In the genomic region with DNA sequence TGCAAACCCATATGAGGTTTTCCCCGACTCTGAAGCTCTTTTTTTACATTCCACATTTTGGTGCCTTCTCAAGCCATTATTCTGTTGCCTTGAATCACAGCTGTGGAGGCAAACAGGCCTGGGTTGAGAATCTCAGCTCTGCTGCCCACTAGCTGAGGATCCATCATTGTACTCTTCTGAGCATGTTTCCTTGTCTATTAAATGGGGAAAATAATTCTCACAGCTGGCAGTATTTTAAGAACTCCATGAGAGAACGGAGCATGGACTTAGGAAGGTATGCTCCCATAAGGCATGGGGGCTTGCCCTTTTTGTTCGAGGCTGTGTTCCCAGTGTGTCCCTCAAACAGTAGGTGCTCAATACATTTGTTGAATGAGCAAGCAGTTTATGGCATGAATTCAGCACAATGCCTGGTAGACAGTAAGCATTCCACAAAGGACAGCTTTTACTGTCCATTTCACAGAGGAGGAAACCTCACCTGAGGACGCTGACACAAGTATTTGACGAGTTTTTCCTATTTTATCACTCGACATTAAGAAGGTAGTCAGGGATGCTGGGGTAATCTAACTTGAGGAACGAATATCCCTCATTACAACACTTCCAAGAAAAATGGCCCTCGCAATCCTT, we compare ENCODE assay signal across 14 cellular contexts. TPM values are rescaled to one million over a fixed set of nuclear protein-coding genes. Genes with fewer than 3 reads are reported as not detected.
DNase-seq lines count a peak whose midpoint lies in the region; ATAC-seq and TF ChIP-seq lines count a peak whose summit lies in the region.
"Had no signal": no experiment of that assay in that cellular context is flagged by ENCODE, and none has a peak within 500 bp of the region (broad histone marks: within the 10 kb centered on the region; RNA-seq: fewer than 3 reads in every experiment).

No MANE protein-coding gene starts in this region.

- no peak overlapping the region for H3K27ac Mint-ChIP-seq in activated naive CD8-positive, alpha-beta T cell
- no peak overlapping the region for H3K27ac Mint-ChIP-seq in activated naive CD8-positive, alpha-beta T cell treated with anti-CD3 and anti-CD28 coated beads, Interleukin-2, amount 50 U/mL, for 24 hours
- H3K27ac Mint-ChIP-seq in activated CD4-positive, alpha-beta memory T cell treated with anti-CD3 and anti-CD28 coated beads for 36 hours = no peak overlapping the region

- no peaks in the 10 kb centered on the region for H3K36me3 Mint-ChIP-seq in activated naive CD8-positive, alpha-beta T cell
- no peaks in the 10 kb centered on the region for H3K36me3 Mint-ChIP-seq in activated naive CD8-positive, alpha-beta T cell treated with anti-CD3 and anti-CD28 coated beads, Interleukin-2, amount 50 U/mL, for 24 hours (ENCODE audit: low read depth)
- H3K36me3 Mint-ChIP-seq in activated CD4-positive, alpha-beta memory T cell treated with anti-CD3 and anti-CD28 coated beads for 36 hours = no peaks in the 10 kb centered on the region

- CTCF ChIA-PET in activated CD4-positive, alpha-beta memory T cell treated with anti-CD3 and anti-CD28 coated beads for 36 hours (lab: Charles Lee) = no interaction called here

- ATAC-seq in activated naive CD8-positive, alpha-beta T cell treated with anti-CD3 and anti-CD28 coated beads, Interleukin-2, amount 50 U/mL, for 24 hours = no peak
- ATAC-seq in HG03045 (IDR thresholded peaks at IDR 0.05; ENCODE audit: unreplicated experiment) = no peak
- ATAC-seq: mucosa of descending colon had no signal

- H3K9me3 Mint-ChIP-seq in activated naive CD8-positive, alpha-beta T cell (ENCODE audit: low read depth) = no peaks in the 10 kb centered on the region
- peaks cover 3% of the 10 kb centered on the region for H3K9me3 Mint-ChIP-seq in activated naive CD8-positive, alpha-beta T cell treated with anti-CD3 and anti-CD28 coated beads, Interleukin-2, amount 50 U/mL, for 24 hours
- H3K9me3 Mint-ChIP-seq in activated CD4-positive, alpha-beta memory T cell treated with anti-CD3 and anti-CD28 coated beads for 36 hours = no peaks in the 10 kb centered on the region

- no peaks in the 10 kb centered on the region for H3K27me3 ChIP-seq in ascending aorta
- no peaks in the 10 kb centered on the region for H3K27me3 ChIP-seq in kidney epithelial cell (ENCODE audit: control insufficient read depth, insufficient read depth, low read length)
- H3K27me3 ChIP-seq in tibial artery = no peaks in the 10 kb centered on the region

- peak in 2 of 3 experiments; percentile 20 to 36 for TF ChIP-seq CTCF in ascending aorta (IDR thresholded peaks at IDR 0.05)
- peak; percentile 11 for TF ChIP-seq CTCF in kidney epithelial cell (IDR thresholded peaks at IDR 0.05; ENCODE audit: insufficient read depth, low read length, poor library complexity, severe bottlenecking)
- TF ChIP-seq CTCF in tibial artery (IDR thresholded peaks at IDR 0.05) = peak; percentile 18 to 33

- DNase-seq in activated naive CD8-positive, alpha-beta T cell treated with anti-CD3 and anti-CD28 coated beads, Interleukin-2, amount 50 U/mL, for 24 hours = no peak
- DNase-seq in ascending aorta (ENCODE audit: low spot score in 2 of 2) (no peak), kidney epithelial cell (ENCODE audit: low read depth) (no peak), tibial artery (no peak), SHP77 (lab: John Stamatoyannopoulos, UW) (no peak)
- no peak for DNase-seq in activated CD4-positive, alpha-beta memory T cell treated with anti-CD3 and anti-CD28 coated beads for 36 hours
- DNase-seq: AML-193; esophagus squamous epithelium; NK-92 treated with Interleukin-12 subunit alpha and Interleukin-12 subunit beta, amount 100 ng/mL, for 24 hours; stomach; T-helper 9 cell had no signal

- H3K4me1 Mint-ChIP-seq in activated naive CD8-positive, alpha-beta T cell (ENCODE audit: low read depth) = peaks cover 16% of the 10 kb centered on the region
- peaks cover 9% of the 10 kb centered on the region for H3K4me1 Mint-ChIP-seq in activated naive CD8-positive, alpha-beta T cell treated with anti-CD3 and anti-CD28 coated beads, Interleukin-2, amount 50 U/mL, for 24 hours
- H3K4me1 Mint-ChIP-seq in activated CD4-positive, alpha-beta memory T cell treated with anti-CD3 and anti-CD28 coated beads for 36 hours (ENCODE audit: low read depth) = peaks cover 3% of the 10 kb centered on the region

- H3K27ac ChIP-seq in ascending aorta = peak overlapping the region; percentile 96 to 99
- H3K27ac ChIP-seq in tibial artery = peak overlapping the region; percentile 92 to 97

- peaks cover 24% of the 10 kb centered on the region for H3K27me3 Mint-ChIP-seq in activated naive CD8-positive, alpha-beta T cell
- peaks cover 57% of the 10 kb centered on the region for H3K27me3 Mint-ChIP-seq in activated naive CD8-positive, alpha-beta T cell treated with anti-CD3 and anti-CD28 coated beads, Interleukin-2, amount 50 U/mL, for 24 hours
- peaks cover 51% of the 10 kb centered on the region for H3K27me3 Mint-ChIP-seq in activated CD4-positive, alpha-beta memory T cell treated with anti-CD3 and anti-CD28 coated beads for 36 hours

- H3K4me3 Mint-ChIP-seq in activated naive CD8-positive, alpha-beta T cell = peak overlapping the region; percentile 13
- no peak overlapping the region for H3K4me3 Mint-ChIP-seq in activated naive CD8-positive, alpha-beta T cell treated with anti-CD3 and anti-CD28 coated beads, Interleukin-2, amount 50 U/mL, for 24 hours
- H3K4me3 Mint-ChIP-seq in activated CD4-positive, alpha-beta memory T cell treated with anti-CD3 and anti-CD28 coated beads for 36 hours = no peak overlapping the region

- intact Hi-C loops in ascending aorta (cut with DNase I) = no loop called here
- intact Hi-C loops in tibial artery (cut with DNase I; ENCODE audit: low total_unique reads) = no loop called here
- intact Hi-C loops in activated CD4-positive, alpha-beta memory T cell treated with anti-CD3 and anti-CD28 coated beads for 36 hours (cut with micrococcal nuclease) = no loop called here

- peak overlapping the region; percentile 98 to 99 for H3K4me3 ChIP-seq in ascending aorta
- H3K4me3 ChIP-seq in kidney epithelial cell (ENCODE audit: low read depth, low read length) = no peak overlapping the region
- peak overlapping the region; percentile 80 to 97 for H3K4me3 ChIP-seq in tibial artery

- H3K4me1 ChIP-seq in ascending aorta (no peaks in the 10 kb centered on the region), tibial artery (peaks cover 0 to 14% (median 5%) of the 10 kb centered on the region in 4 donors)

- H3K36me3 ChIP-seq in ascending aorta (no peaks in the 10 kb centered on the region), kidney epithelial cell (ENCODE audit: control insufficient read depth, insufficient read depth, low read length) (no peaks in the 10 kb centered on the region), tibial artery (no peaks in the 10 kb centered on the region)
- H3K36me3 ChIP-seq: esophagus squamous epithelium, stomach had no signal

- POLR2A ChIA-PET in activated CD4-positive, alpha-beta memory T cell treated with anti-CD3 and anti-CD28 coated beads for 36 hours (lab: Charles Lee) = no interaction called here

- H3K9me3 ChIP-seq in ascending aorta (no peaks in the 10 kb centered on the region), tibial artery (no peaks in the 10 kb centered on the region)
- H3K9me3 ChIP-seq: esophagus squamous epithelium, mucosa of descending colon had no signal

RNA-seq across cellular contexts. Expression of gene PTPRG, which starts 2.2 kb away (rescaled TPM):
- 129 TPM for total RNA-seq in ascending aorta
- 25.2 and 25.7 TPM in 2 replicates for total RNA-seq in kidney epithelial cell
- total RNA-seq in activated CD4-positive, alpha-beta memory T cell treated with anti-CD3 and anti-CD28 coated beads for 36 hours = under 1 TPM in 1 of 2 experiments, not detected in 1; 0.10 TPM

Comparison
In these comparisons a context has a peak if more than half of its experiments do, and no peak if none do; other contexts are left out.
1. RNA of gene PTPRG, which starts 2.2 kb away (total RNA-seq): 129 TPM in ascending aorta (single experiment) and 25.2 to 25.7 TPM in kidney epithelial cell; 0.10 TPM in activated CD4-positive, alpha-beta memory T cell treated with anti-CD3 and anti-CD28 coated beads for 36 hours; every median in the first group is over 10 times any median in the second.
2. Peak in every context shown above with its lines, with median percentiles within 50 percentile points of each other: CTCF ChIP-seq.